8 cellular contexts compared by ENCODE assay signal in the genomic region with DNA sequence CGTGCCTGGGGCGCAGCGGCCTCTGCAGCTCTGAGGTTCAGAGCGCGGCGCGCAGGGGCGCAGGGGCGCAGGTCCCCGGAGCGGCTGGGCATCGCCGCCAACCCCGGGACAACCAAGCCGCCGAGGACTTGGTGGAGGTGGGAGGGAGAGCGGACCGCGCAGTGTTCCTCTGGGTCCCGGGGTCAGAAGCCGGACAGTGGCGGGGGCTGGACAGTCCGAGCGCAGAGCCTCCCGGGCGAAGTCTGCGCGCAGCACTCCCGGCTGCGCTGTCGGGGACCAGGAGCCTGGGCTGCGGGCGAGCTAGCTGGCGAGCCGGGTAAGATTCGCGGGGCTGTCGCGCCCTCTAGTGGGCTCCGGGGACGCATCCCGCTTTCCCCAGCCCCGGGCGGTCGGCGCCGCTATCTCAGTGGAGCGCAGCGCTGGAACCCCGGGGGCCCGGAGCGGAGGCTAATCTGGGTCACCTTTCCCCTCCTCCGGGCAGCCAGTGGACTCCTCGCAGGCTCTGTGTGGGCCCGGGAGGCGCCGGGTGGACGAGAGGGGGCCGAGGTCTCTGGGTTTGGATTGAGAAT. TPM values are rescaled to one million over a fixed set of nuclear protein-coding genes. Genes with fewer than 3 reads are reported as not detected.
DNase-seq lines count a peak whose midpoint lies in the region; ATAC-seq and TF ChIP-seq lines count a peak whose summit lies in the region.

No MANE protein-coding gene starts in this region.

- peak overlapping the region; percentile 65 for H3K4me3 Mint-ChIP-seq in stimulated activated naive CD8-positive, alpha-beta T cell treated with anti-CD3 and anti-CD28 coated beads, Interleukin-15, Interleukin-2, amounts not matched to agents 100 ng/mL and 50 ng/mL, for 24 hours

- H3K9ac ChIP-seq in neural cell (ENCODE audit: low read length) = peak overlapping the region; percentile 53

- H4K20me1 ChIP-seq in neural cell (ENCODE audit: insufficient read depth) = no peaks in the 10 kb centered on the region

- H3K4me3 ChIP-seq in RWPE2 (ENCODE audit: severe bottlenecking) (peak overlapping the region; percentile 19), fibroblast of villous mesenchyme (ENCODE audit: low read depth, low read length) (peak overlapping the region; percentile 79), neural cell (ENCODE audit: low read length) (peak overlapping the region; percentile 94)

- no peak overlapping the region for H3K27ac Mint-ChIP-seq in stimulated activated naive CD8-positive, alpha-beta T cell treated with anti-CD3 and anti-CD28 coated beads, Interleukin-15, Interleukin-2, amounts not matched to agents 100 ng/mL and 50 ng/mL, for 24 hours

- no peaks in the 10 kb centered on the region for H3K9me3 Mint-ChIP-seq in stimulated activated naive CD8-positive, alpha-beta T cell treated with anti-CD3 and anti-CD28 coated beads, Interleukin-15, Interleukin-2, amounts not matched to agents 100 ng/mL and 50 ng/mL, for 24 hours

- peak overlapping the region; percentile 70 for H3K4me2 ChIP-seq in neural cell (ENCODE audit: low read length)

- H3K27me3 ChIP-seq in RWPE2 (ENCODE audit: insufficient read depth, poor library complexity, severe bottlenecking) = peaks cover 49% of the 10 kb centered on the region
- H3K27me3 ChIP-seq in neural cell (ENCODE audit: insufficient read depth, low read depth, low read length) = peaks cover 54% of the 10 kb centered on the region

- peak; percentile 97 for ATAC-seq in GM21717 (IDR thresholded peaks at IDR 0.05; ENCODE audit: unreplicated experiment)
- ATAC-seq in RWPE2 (ENCODE audit: low read depth) = peak; percentile 83

- H3K27ac ChIP-seq in RWPE2 (ENCODE audit: poor library complexity, severe bottlenecking) (no peak overlapping the region), neural cell (ENCODE audit: low read length) (no peak overlapping the region)

- no peaks in the 10 kb centered on the region for H3K9me2 ChIP-seq in neural cell (ENCODE audit: insufficient read depth, low read length)

- TF ChIP-seq RAD21 in neural cell (conservative IDR thresholded peaks at IDR 0.05) = peak; percentile 93

- peak; percentile 35 for TF ChIP-seq EP300 in neural cell (conservative IDR thresholded peaks at IDR 0.05; ENCODE audit: poor library complexity, severe bottlenecking)

- peaks cover 62% of the 10 kb centered on the region for H3K27me3 Mint-ChIP-seq in stimulated activated naive CD8-positive, alpha-beta T cell treated with anti-CD3 and anti-CD28 coated beads, Interleukin-15, Interleukin-2, amounts not matched to agents 100 ng/mL and 50 ng/mL, for 24 hours

- DNase-seq in DMS53 treated with DMSO at 0.1 percent for 48 hours (lab: John Stamatoyannopoulos, UW; ENCODE audit: unreplicated experiment) = peak; percentile 71
- peak; percentile 88 for DNase-seq in KBM-7
- DNase-seq in RWPE2 (ENCODE audit: low spot score) = peak; percentile 80
- DNase-seq in activated effector memory CD4-positive, alpha-beta T cell treated with Interleukin-2 at 50 U/mL for 16 hours = peak; percentile 48
- DNase-seq in fibroblast of villous mesenchyme (ENCODE audit: low read depth) = peak; percentile 83

- no peaks in the 10 kb centered on the region for H3K36me3 Mint-ChIP-seq in stimulated activated naive CD8-positive, alpha-beta T cell treated with anti-CD3 and anti-CD28 coated beads, Interleukin-15, Interleukin-2, amounts not matched to agents 100 ng/mL and 50 ng/mL, for 24 hours (ENCODE audit: low read depth)

- H3K4me1 ChIP-seq in RWPE2 (ENCODE audit: insufficient read depth, poor library complexity, severe bottlenecking) = no peaks in the 10 kb centered on the region

- H2AFZ ChIP-seq in neural cell (ENCODE audit: low read depth, low read length) = no peak overlapping the region

- no peaks in the 10 kb centered on the region for H3K79me2 ChIP-seq in neural cell (replicated peaks; ENCODE audit: insufficient read depth, low read length)

- H3K36me3 ChIP-seq in RWPE2 (ENCODE audit: low read depth) (no peaks in the 10 kb centered on the region), neural cell (ENCODE audit: insufficient read depth, low read length) (no peaks in the 10 kb centered on the region)

- no peaks in the 10 kb centered on the region for H3K9me3 ChIP-seq in RWPE2 (ENCODE audit: severe bottlenecking)
- H3K9me3 ChIP-seq in neural cell (ENCODE audit: low read length) = no peaks in the 10 kb centered on the region

- TF ChIP-seq CTCF in RWPE2 (IDR thresholded peaks at IDR 0.05; ENCODE audit: poor library complexity, severe bottlenecking) = peak; percentile 75
- peak; percentile 77 for TF ChIP-seq CTCF in fibroblast of villous mesenchyme (IDR thresholded peaks at IDR 0.05; ENCODE audit: insufficient read depth, low read depth, low read length)
- peak; percentile 93 for TF ChIP-seq CTCF in neural cell (IDR thresholded peaks at IDR 0.05; ENCODE audit: poor library complexity, severe bottlenecking)

- in situ Hi-C loops in KBM-7 (cut with MboI; ENCODE audit: low pct_unique_long_range_greater_than_20kb, low sequenced_read_pairs) = loop anchor here (25.0 kb wide), 1 partner anchor 1221 kb away; no protein-coding TSS in a partner anchor

- no peaks in the 10 kb centered on the region for H3F3A ChIP-seq in neural cell (ENCODE audit: insufficient read depth, low read length, poor library complexity, severe bottlenecking)

- peaks cover 35% of the 10 kb centered on the region for H3K4me1 Mint-ChIP-seq in stimulated activated naive CD8-positive, alpha-beta T cell treated with anti-CD3 and anti-CD28 coated beads, Interleukin-15, Interleukin-2, amounts not matched to agents 100 ng/mL and 50 ng/mL, for 24 hours (ENCODE audit: low read depth)

TF ChIP-seq in neural cell, 6 proteins besides CTCF, POLR2A, EP300 and RAD21:
- TF ChIP-seq TAF1 (IDR thresholded peaks at IDR 0.05; ENCODE audit: low read depth) (no peak), POLR2AphosphoS5 (IDR thresholded peaks at IDR 0.05) (no peak), MXI1 (conservative IDR thresholded peaks at IDR 0.05; ENCODE audit: poor library complexity, severe bottlenecking) (peak; percentile 40), SMC3 (conservative IDR thresholded peaks at IDR 0.05; ENCODE audit: poor library complexity) (peak; percentile 90)
- TF ChIP-seq, protein P1, sequence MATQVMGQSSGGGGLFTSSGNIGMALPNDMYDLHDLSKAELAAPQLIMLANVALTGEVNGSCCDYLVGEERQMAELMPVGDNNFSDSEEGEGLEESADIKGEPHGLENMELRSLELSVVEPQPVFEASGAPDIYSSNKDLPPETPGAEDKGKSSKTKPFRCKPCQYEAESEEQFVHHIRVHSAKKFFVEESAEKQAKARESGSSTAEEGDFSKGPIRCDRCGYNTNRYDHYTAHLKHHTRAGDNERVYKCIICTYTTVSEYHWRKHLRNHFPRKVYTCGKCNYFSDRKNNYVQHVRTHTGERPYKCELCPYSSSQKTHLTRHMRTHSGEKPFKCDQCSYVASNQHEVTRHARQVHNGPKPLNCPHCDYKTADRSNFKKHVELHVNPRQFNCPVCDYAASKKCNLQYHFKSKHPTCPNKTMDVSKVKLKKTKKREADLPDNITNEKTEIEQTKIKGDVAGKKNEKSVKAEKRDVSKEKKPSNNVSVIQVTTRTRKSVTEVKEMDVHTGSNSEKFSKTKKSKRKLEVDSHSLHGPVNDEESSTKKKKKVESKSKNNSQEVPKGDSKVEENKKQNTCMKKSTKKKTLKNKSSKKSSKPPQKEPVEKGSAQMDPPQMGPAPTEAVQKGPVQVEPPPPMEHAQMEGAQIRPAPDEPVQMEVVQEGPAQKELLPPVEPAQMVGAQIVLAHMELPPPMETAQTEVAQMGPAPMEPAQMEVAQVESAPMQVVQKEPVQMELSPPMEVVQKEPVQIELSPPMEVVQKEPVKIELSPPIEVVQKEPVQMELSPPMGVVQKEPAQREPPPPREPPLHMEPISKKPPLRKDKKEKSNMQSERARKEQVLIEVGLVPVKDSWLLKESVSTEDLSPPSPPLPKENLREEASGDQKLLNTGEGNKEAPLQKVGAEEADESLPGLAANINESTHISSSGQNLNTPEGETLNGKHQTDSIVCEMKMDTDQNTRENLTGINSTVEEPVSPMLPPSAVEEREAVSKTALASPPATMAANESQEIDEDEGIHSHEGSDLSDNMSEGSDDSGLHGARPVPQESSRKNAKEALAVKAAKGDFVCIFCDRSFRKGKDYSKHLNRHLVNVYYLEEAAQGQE (IDR thresholded peaks at IDR 0.05; ENCODE audit: borderline replicate concordance) = no peak

RNA-seq across cellular contexts. Expression of a gene that starts 4.1 kb away (rescaled TPM):
- total RNA-seq in fibroblast of villous mesenchyme = 208 and 295 TPM in 2 replicates
- 0.40 and 0.43 TPM in 2 replicates for polyA plus RNA-seq in neural cell
- 0.97 and 1.0 TPM in 2 replicates for polyA minus RNA-seq in neural cell

Comparison
In these comparisons a context has a peak if more than half of its experiments do, and no peak if none do; other contexts are left out.
1. H3K4me3 ChIP-seq: peak in every context shown above with its lines; median percentile 94 in neural cell; 79 in fibroblast of villous mesenchyme; 19 in RWPE2.